23 cellular contexts compared by ENCODE assay signal in the genomic region with DNA sequence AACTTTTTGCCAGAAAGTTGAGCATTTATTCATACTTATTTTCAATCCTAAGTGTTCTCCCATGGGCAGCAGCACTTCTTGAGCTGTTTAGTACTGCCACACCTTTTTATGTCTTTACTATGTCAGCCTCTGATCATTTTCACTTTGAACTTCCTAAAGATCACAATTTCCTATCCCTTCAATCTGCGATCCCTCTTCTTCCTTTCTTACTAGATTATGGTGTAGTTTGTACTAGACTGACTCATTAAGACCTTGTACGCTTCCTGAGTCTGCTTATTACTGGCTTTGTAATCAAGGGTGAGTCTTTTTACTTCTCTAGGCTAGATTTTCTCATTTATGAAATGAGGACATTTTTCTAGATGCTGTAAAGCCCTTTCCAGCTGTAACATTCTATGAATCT.
"Had no signal": no experiment of that assay in that cellular context is flagged by ENCODE, and none has a peak within 500 bp of the region (broad histone marks: within the 10 kb centered on the region; RNA-seq: fewer than 3 reads in every experiment).

No MANE protein-coding gene starts in this region.

- H3K27me3 Mint-ChIP-seq: dendritic cell treated with granulocyte-macrophage colony-stimulating factor and Interleukin-4, amounts not matched to agents 40 ng/mL and 50 ng/mL, for 4 days; naive B cell; stimulated activated memory B cell treated with anti-CD40 and anti-IgM and Interleukin-4, amounts not matched to agents 10 μg/mL and 1 μg/mL and 100 μg/mL, for 72 hours; type B pancreatic cell had no signal

- H3K4me1 ChIP-seq: esophagus squamous epithelium, gastrocnemius medialis, vagina had no signal

- H3K27ac ChIP-seq: brain microvascular endothelial cell, esophagus squamous epithelium, gastrocnemius medialis, psoas muscle, testis, vagina had no signal

- H3K9me3 ChIP-seq: esophagus squamous epithelium, gastrocnemius medialis, psoas muscle, testis, vagina had no signal

- H3K27ac Mint-ChIP-seq: dendritic cell treated with granulocyte-macrophage colony-stimulating factor and Interleukin-4, amounts not matched to agents 40 ng/mL and 50 ng/mL, for 4 days; naive B cell; stimulated activated memory B cell treated with anti-CD40 and anti-IgM and Interleukin-4, amounts not matched to agents 10 μg/mL and 1 μg/mL and 100 μg/mL, for 72 hours; type B pancreatic cell had no signal

- ATAC-seq: gastrocnemius medialis; psoas muscle; right cardiac atrium; stimulated activated memory B cell treated with anti-CD40 and anti-IgM and Interleukin-4, amounts not matched to agents 10 μg/mL and 1 μg/mL and 100 μg/mL, for 72 hours had no signal

- H3K4me3 Mint-ChIP-seq: dendritic cell treated with granulocyte-macrophage colony-stimulating factor and Interleukin-4, amounts not matched to agents 40 ng/mL and 50 ng/mL, for 4 days; naive B cell; stimulated activated memory B cell treated with anti-CD40 and anti-IgM and Interleukin-4, amounts not matched to agents 10 μg/mL and 1 μg/mL and 100 μg/mL, for 72 hours; type B pancreatic cell had no signal

- H3K4me3 ChIP-seq: esophagus squamous epithelium, gastrocnemius medialis, psoas muscle, testis, vagina had no signal

- H3K9me3 Mint-ChIP-seq: dendritic cell treated with granulocyte-macrophage colony-stimulating factor and Interleukin-4, amounts not matched to agents 40 ng/mL and 50 ng/mL, for 4 days; naive B cell; stimulated activated memory B cell treated with anti-CD40 and anti-IgM and Interleukin-4, amounts not matched to agents 10 μg/mL and 1 μg/mL and 100 μg/mL, for 72 hours; type B pancreatic cell had no signal

- DNase-seq: activated CD4-positive, alpha-beta T cell treated with anti-CD3 and anti-CD28 coated beads, Interleukin-2, amount 50 U/mL, for 1 hour; activated CD8-positive, alpha-beta memory T cell treated with anti-CD3 and anti-CD28 coated beads for 24 hours; activated CD8-positive, alpha-beta memory T cell treated with anti-CD3 and anti-CD28 coated beads, Interleukin-2, amount 50 U/mL, for 4 hours; activated effector memory CD4-positive, alpha-beta T cell treated with anti-CD3 and anti-CD28 coated beads, Interleukin-2, amount 50 U/mL, for 16 hours; activated naive CD4-positive, alpha-beta T cell treated with anti-CD3 and anti-CD28 coated beads, Interleukin-2, amount 50 U/mL, for 16 hours; aorta; brain microvascular endothelial cell; caudate nucleus; effector CD8-positive, alpha-beta T cell; esophagus squamous epithelium; gastrocnemius medialis; hippocampal formation; mesenchymal stem cell; naive B cell; psoas muscle; stimulated activated CD4-positive, alpha-beta T cell treated with anti-CD3 and anti-CD28 coated beads, Interleukin-1b, Interleukin-23, amount 100 ng/mL, for 48 hours; SW 1271; testis had no signal

- H3K27me3 ChIP-seq: brain microvascular endothelial cell, esophagus squamous epithelium, gastrocnemius medialis, testis, vagina had no signal
